In the genomic region with DNA sequence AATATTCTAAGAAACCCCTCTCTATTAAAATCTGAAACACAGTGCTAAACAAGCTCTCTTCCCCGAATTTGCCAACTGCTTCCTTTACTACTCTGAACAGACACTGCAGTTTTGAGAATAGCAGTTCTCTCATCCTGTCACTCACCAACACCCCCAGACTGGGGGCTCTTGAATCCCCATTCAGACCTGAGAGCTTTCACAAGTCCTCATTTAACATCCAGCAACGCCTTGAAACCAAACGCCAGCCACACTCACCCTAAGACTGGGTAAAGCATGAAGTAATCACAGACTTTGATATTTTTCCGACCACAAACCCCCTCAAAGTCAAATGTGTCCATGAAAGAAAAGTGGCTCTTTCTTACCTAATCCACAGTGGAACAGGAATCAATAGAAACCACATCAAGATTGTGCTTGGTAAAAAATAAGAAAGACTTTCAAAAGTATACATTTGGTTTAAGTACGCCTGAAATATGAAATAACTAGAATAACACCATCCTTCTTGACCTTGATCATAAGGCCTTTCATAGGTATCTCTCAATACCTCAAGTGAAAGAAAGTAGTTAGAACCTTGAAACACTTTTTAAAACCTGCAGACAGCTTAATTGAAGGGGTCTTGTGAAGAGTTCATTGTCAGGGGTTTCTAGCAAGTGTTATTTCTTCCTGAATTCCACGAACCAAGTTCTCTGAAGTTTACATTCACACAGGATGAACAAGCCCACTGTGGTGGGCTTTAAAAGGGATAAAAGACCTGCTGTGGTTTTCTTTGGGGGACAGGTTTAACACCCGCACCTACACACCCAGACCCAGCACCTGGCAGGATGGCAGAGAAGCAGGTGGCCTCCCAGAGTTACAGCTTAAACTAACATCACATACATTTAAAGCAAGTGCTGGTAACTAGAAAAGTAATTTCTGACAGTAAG, we compare ENCODE assay signal across 11 cellular contexts.
DNase-seq lines count a peak whose midpoint lies in the region; ATAC-seq lines count a peak whose summit lies in the region.
"Had no signal": no experiment of that assay in that cellular context is flagged by ENCODE, and none has a peak within 500 bp of the region (broad histone marks: within the 10 kb centered on the region; RNA-seq: fewer than 3 reads in every experiment).

No MANE protein-coding gene starts in this region.

- peak; percentile 21 to 34 for DNase-seq in activated CD4-positive, alpha-beta T cell treated with anti-CD3 and anti-CD28 coated beads for 4 hours
- DNase-seq in activated naive CD4-positive, alpha-beta T cell treated with anti-CD3 and anti-CD28 coated beads, Interleukin-2, amount 50 U/mL, for 16 hours, result peak; percentile 48
- peak; percentile 12 to 53 (median 13) for DNase-seq in stimulated activated CD4-positive, alpha-beta T cell treated with anti-CD3 and anti-CD28 coated beads, TNF-alpha, amount 100 ng/mL, for 24 hours (ENCODE audit: low read depth in 3 of 3)
- no peak for DNase-seq in NCI-H128 (lab: John Stamatoyannopoulos, UW; ENCODE audit: unreplicated experiment)
- DNase-seq in NCI-H187 (lab: John Stamatoyannopoulos, UW), result no peak
- no peak for DNase-seq in globus pallidus (ENCODE audit: low spot score)
- DNase-seq: left lung, NCI-H2081, psoas muscle had no signal

- ATAC-seq in GM18907 (IDR thresholded peaks at IDR 0.05; ENCODE audit: unreplicated experiment) (peak; percentile 71), GM21737 (IDR thresholded peaks at IDR 0.05; ENCODE audit: unreplicated experiment) (no peak)
- ATAC-seq: left lung, psoas muscle had no signal

Comparison
In these comparisons a context has a peak if more than half of its experiments do, and no peak if none do; other contexts are left out.
1. DNase-seq: peak in activated CD4-positive, alpha-beta T cell treated with anti-CD3 and anti-CD28 coated beads for 4 hours (2 of 2), activated naive CD4-positive, alpha-beta T cell treated with anti-CD3 and anti-CD28 coated beads, Interleukin-2, amount 50 U/mL, for 16 hours (single experiment) and stimulated activated CD4-positive, alpha-beta T cell treated with anti-CD3 and anti-CD28 coated beads, TNF-alpha, amount 100 ng/mL, for 24 hours (3 of 3); none in NCI-H128 (single experiment), NCI-H187 (0 of 2) and globus pallidus (single experiment).